26 cellular contexts compared by ENCODE assay signal in the genomic region with DNA sequence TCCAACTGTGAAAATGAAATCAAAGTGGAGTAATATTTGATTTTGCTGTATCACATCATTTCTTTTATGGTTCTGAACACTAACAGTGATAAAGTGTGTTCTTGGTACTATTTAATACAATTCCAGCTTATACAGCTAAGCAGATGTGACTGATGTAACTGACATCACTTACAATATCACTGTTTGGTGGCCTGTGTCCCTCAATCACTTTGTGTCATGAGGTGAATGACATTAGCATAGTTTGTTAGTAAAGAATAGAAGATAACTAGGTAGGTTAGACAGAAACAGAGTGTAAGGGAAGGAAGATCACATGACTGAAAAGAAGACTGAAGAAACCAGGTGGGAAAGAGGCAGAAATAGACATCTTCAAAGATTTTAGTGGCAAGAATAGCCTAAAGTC.
"Had no signal": no experiment of that assay in that cellular context is flagged by ENCODE, and none has a peak within 500 bp of the region (broad histone marks: within the 10 kb centered on the region; RNA-seq: fewer than 3 reads in every experiment).

No MANE protein-coding gene starts in this region.

- H3K36me3 ChIP-seq: colonic mucosa, esophagus squamous epithelium, gastrocnemius medialis, heart right ventricle, left ventricle myocardium inferior, lower lobe of right lung had no signal

- FAIRE-seq: endometrium, islet of Langerhans had no signal

- DNase-seq: colonic mucosa; cortex of kidney; effector CD8-positive, alpha-beta T cell; effector memory CD8-positive, alpha-beta T cell; endodermal cell; erythroblast; esophagus squamous epithelium; foreskin fibroblast; foreskin melanocyte; gastrocnemius medialis; glutamatergic neuron; head of caudate nucleus; heart right ventricle; hippocampal formation; left cardiac atrium; left ventricle myocardium inferior; lower lobe of right lung; mesenchymal stem cell; mucosa of descending colon; naive B cell had no signal

- H3K9me3 Mint-ChIP-seq: dendritic cell treated with granulocyte-macrophage colony-stimulating factor and Interleukin-4, amounts not matched to agents 40 ng/mL and 50 ng/mL, for 4 days; effector memory CD8-positive, alpha-beta T cell; mesothelial cell of epicardium had no signal

- H3K27ac ChIP-seq: colonic mucosa, epithelial cell of prostate, esophagus squamous epithelium, gastrocnemius medialis, heart right ventricle, left ventricle myocardium inferior, lower lobe of right lung had no signal

- H3K4me3 ChIP-seq: colonic mucosa, esophagus squamous epithelium, gastrocnemius medialis, heart right ventricle, left ventricle myocardium inferior, lower lobe of right lung, mucosa of descending colon had no signal

- H3K27me3 ChIP-seq: colonic mucosa, esophagus squamous epithelium, gastrocnemius medialis, heart right ventricle had no signal

- H3K4me1 ChIP-seq: colonic mucosa, esophagus squamous epithelium, gastrocnemius medialis, left ventricle myocardium inferior, lower lobe of right lung had no signal

- H3K4me3 Mint-ChIP-seq: dendritic cell treated with granulocyte-macrophage colony-stimulating factor and Interleukin-4, amounts not matched to agents 40 ng/mL and 50 ng/mL, for 4 days; effector memory CD8-positive, alpha-beta T cell; endodermal cell; mesothelial cell of epicardium; naive B cell had no signal

- H3K9me3 ChIP-seq: colonic mucosa, gastrocnemius medialis, mucosa of descending colon had no signal

- H3K36me3 Mint-ChIP-seq: mesothelial cell of epicardium, naive B cell had no signal

- ATAC-seq: effector memory CD8-positive, alpha-beta T cell; esophagus mucosa; gastrocnemius medialis; heart right ventricle; left cardiac atrium; lower lobe of right lung; mucosa of descending colon had no signal

- H3K27ac Mint-ChIP-seq: dendritic cell treated with granulocyte-macrophage colony-stimulating factor and Interleukin-4, amounts not matched to agents 40 ng/mL and 50 ng/mL, for 4 days; endodermal cell; mesothelial cell of epicardium; naive B cell had no signal

- H3K4me1 Mint-ChIP-seq: naive B cell had no signal
